In the genomic region with DNA sequence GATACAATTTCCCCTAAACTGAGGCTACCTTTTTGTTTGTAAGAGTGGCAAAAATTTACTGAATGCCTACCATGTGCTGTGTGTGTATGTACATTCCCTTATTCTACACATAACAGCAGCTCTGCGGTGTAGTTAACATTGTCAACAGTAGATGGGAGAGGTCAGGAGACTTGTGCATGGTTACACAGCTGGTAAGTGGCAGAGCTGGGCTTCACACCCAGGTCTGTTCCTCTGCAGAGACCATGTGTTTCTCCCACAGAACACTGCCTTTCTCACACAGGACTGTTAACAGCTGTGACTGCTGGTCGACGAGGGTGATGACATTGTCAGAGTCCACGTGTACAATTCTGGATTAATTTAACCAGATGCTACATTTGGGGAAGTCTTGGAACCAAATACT, we compare ENCODE assay signal across 14 cellular contexts. TPM values are rescaled to one million over a fixed set of nuclear protein-coding genes. Genes with fewer than 3 reads are reported as not detected.
DNase-seq lines count a peak whose midpoint lies in the region; TF ChIP-seq lines count a peak whose summit lies in the region.
"Had no signal": no experiment of that assay in that cellular context is flagged by ENCODE, and none has a peak within 500 bp of the region (broad histone marks: within the 10 kb centered on the region; RNA-seq: fewer than 3 reads in every experiment).

No MANE protein-coding gene starts in this region.

- H3K4me1 ChIP-seq in ACC112 (ENCODE audit: control insufficient read depth, insufficient read depth, low read length, unreplicated experiment) (peaks cover 37% of the 10 kb centered on the region), esophagus muscularis mucosa (no peaks in the 10 kb centered on the region)
- H3K4me1 ChIP-seq: Peyer's patch had no signal

- intact Hi-C loops in esophagus muscularis mucosa (cut with DNase I) = no loop called here

- H3K9me3 ChIP-seq in esophagus muscularis mucosa = peaks cover 0 to 13% (median 8%) of the 10 kb centered on the region in 4 donors
- H3K9me3 ChIP-seq: Peyer's patch had no signal

- H3K9me3 Mint-ChIP-seq in HFFc6 = peaks cover 22% of the 10 kb centered on the region

- no peak overlapping the region for H3K4me3 Mint-ChIP-seq in HFFc6
- H3K4me3 Mint-ChIP-seq: activated CD4-positive, alpha-beta memory T cell treated with anti-CD3 and anti-CD28 coated beads, Interleukin-2, amount 10 ng/mL, durations not matched to agents 7 days and 5 days had no signal

- peak overlapping the region; percentile 0; the same call in 1 of the 2 replicates for H3K27ac Mint-ChIP-seq in HFFc6
- H3K27ac Mint-ChIP-seq: activated CD4-positive, alpha-beta memory T cell treated with anti-CD3 and anti-CD28 coated beads, Interleukin-2, amount 10 ng/mL, durations not matched to agents 7 days and 5 days had no signal

- no peaks in the 10 kb centered on the region for H3K79me2 ChIP-seq in ACC112 (ENCODE audit: control insufficient read depth, insufficient read depth, low read length, unreplicated experiment)

- no peak for TF ChIP-seq CTCF in HFFc6 (IDR thresholded peaks at IDR 0.05)
- no peak for TF ChIP-seq CTCF in fibroblast of mammary gland (conservative IDR thresholded peaks at IDR 0.05; ENCODE audit: control insufficient read depth, insufficient read depth, low read depth, low read length)
- no peak for TF ChIP-seq CTCF in esophagus muscularis mucosa (IDR thresholded peaks at IDR 0.05)

- H3K27me3 Mint-ChIP-seq in HFFc6 (ENCODE audit: insufficient read depth) = no peaks in the 10 kb centered on the region
- H3K27me3 Mint-ChIP-seq: activated CD4-positive, alpha-beta memory T cell treated with anti-CD3 and anti-CD28 coated beads, Interleukin-2, amount 10 ng/mL, durations not matched to agents 7 days and 5 days had no signal

- 91% methylated on average over 4 of the region's 4 CpGs for WGBS in esophagus muscularis mucosa

- H3K27me3 ChIP-seq in ACC112 (ENCODE audit: insufficient read depth, low read length) = no peaks in the 10 kb centered on the region
- no peaks in the 10 kb centered on the region for H3K27me3 ChIP-seq in esophagus muscularis mucosa
- H3K27me3 ChIP-seq: Peyer's patch had no signal

- peak overlapping the region; percentile 87 for H2AFZ ChIP-seq in ACC112 (ENCODE audit: low read length, unreplicated experiment)

- H3K27ac ChIP-seq in ACC112 (ENCODE audit: low read depth, low read length) (peak overlapping the region; percentile 44), esophagus muscularis mucosa (replicated peaks in 1 of 4) (no peak overlapping the region)
- H3K27ac ChIP-seq: Peyer's patch, VCaP had no signal

- TF ChIP-seq POLR2A in esophagus muscularis mucosa (IDR thresholded peaks at IDR 0.05; ENCODE audit: low read depth) = no peak

- H3K36me3 Mint-ChIP-seq in HFFc6 (ENCODE audit: low read depth) = peaks cover 31% of the 10 kb centered on the region

- TF ChIP-seq EP300 in esophagus muscularis mucosa (IDR thresholded peaks at IDR 0.05) = no peak

- peaks cover 42% of the 10 kb centered on the region for H3K4me1 Mint-ChIP-seq in HFFc6 (ENCODE audit: low read depth)

- H3K4me3 ChIP-seq in ACC112 (ENCODE audit: low read depth, low read length) (peak overlapping the region; percentile 38; the same call in 1 of the 2 replicates), fibroblast of mammary gland (ENCODE audit: control insufficient read depth, low read depth, low read length) (no peak overlapping the region), esophagus muscularis mucosa (no peak overlapping the region)
- H3K4me3 ChIP-seq: Peyer's patch had no signal

- DNase-seq in HFFc6 (no peak), SHP77 treated with DMSO at 0.1 percent for 48 hours (lab: John Stamatoyannopoulos, UW) (peak; percentile 75), fibroblast of mammary gland (ENCODE audit: low read depth) (peak; percentile 26), anterior cingulate cortex (lab: John Stamatoyannopoulos, UW) (no peak), esophagus muscularis mucosa (ENCODE audit: extremely low spot score) (no peak), DMS114 treated with DMSO at 0.1 percent for 48 hours (lab: John Stamatoyannopoulos, UW; ENCODE audit: unreplicated experiment) (no peak), GDM1 (lab: John Stamatoyannopoulos, UW) (no peak)
- DNase-seq: activated CD4-positive, alpha-beta memory T cell treated with anti-CD3 and anti-CD28 coated beads, Interleukin-2, amount 10 ng/mL, durations not matched to agents 7 days and 5 days; activated naive CD4-positive, alpha-beta T cell treated with anti-CD3 and anti-CD28 coated beads, Interleukin-2, amount 50 U/mL, for 16 hours; activated T-cell treated with anti-CD3 and anti-CD28 coated beads, Interleukin-2, amount 50 U/mL, for 48 hours; NCI-H1105 treated with DMSO at 0.1 percent for 48 hours; Peyer's patch had no signal

- H3K36me3 ChIP-seq in ACC112 (ENCODE audit: insufficient read depth, low read length) (no peaks in the 10 kb centered on the region), esophagus muscularis mucosa (no peaks in the 10 kb centered on the region)
- H3K36me3 ChIP-seq: Peyer's patch had no signal

RNA-seq across cellular contexts. Expression of gene EML6, which starts 49.1 kb away (rescaled TPM):
- total RNA-seq in HFFc6 (2021; fragmentation: NEBNext Ultra II Directional; extraction: Animal tissue kit (Norgen Biotek cat#: 25700)) = under 1 TPM; 0.05 to 0.37 (median 0.25) TPM
- total RNA-seq in esophagus muscularis mucosa = 1 to 10 TPM in 1 of 4 donors, under 1 TPM in 3; 0.75 to 4.6 (median 0.89) TPM

Comparison
In these comparisons a context has a peak if more than half of its experiments do, and no peak if none do; other contexts are left out.
1. DNase-seq: peak in SHP77 treated with DMSO at 0.1 percent for 48 hours (single experiment) and fibroblast of mammary gland (single experiment); none in HFFc6 (single experiment), anterior cingulate cortex (0 of 58), esophagus muscularis mucosa (single experiment), DMS114 treated with DMSO at 0.1 percent for 48 hours (single experiment) and GDM1 (single experiment).